Comparison of ENCODE assay signal across 8 cellular contexts in the genomic region with DNA sequence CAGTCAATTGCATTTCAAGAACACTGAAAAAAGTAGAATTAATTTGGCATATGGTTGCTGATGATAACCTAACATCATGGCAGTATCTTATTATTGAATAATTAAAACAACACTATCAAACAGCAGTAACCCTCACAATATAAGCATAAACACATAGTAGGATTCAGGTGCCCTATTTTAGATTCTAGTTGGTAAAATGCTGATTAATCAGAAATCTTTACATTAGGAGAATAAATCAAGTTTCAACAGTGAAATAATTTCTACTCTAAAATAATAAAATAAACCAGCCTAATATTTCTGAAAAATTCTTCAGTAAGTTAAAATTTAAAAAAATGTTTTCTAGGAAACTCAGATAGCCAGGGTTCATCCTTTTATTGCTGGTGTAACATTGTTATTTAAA.
"Had no signal": no experiment of that assay in that cellular context is flagged by ENCODE, and none has a peak within 500 bp of the region (broad histone marks: within the 10 kb centered on the region; RNA-seq: fewer than 3 reads in every experiment).

No MANE protein-coding gene starts in this region.

- H3K4me2 ChIP-seq: KMS-11 had no signal

- DNase-seq: GM23248, GOT3, H9, Karpas-422, KBM-7 had no signal

- FAIRE-seq: H54, HTR-8/SVneo had no signal

- H2AFZ ChIP-seq: GM23248 had no signal

- H3K9ac ChIP-seq: GM23248, KMS-11 had no signal

- H3K4me3 ChIP-seq: GM23248 had no signal

- H3K27ac ChIP-seq: GM23248, KMS-11 had no signal
